8 cellular contexts compared by ENCODE assay signal in genomic region chr7:96321670-96322372, GRCh38. TPM values are rescaled to one million over a fixed set of nuclear protein-coding genes. Genes with fewer than 3 reads are reported as not detected.
DNase-seq lines count a peak whose midpoint lies in the region; ATAC-seq, FAIRE-seq and TF ChIP-seq lines count a peak whose summit lies in the region.

Gene SLC25A13 (minus strand): TSS chr7:96322098. CDS start chr7:96321956, 142 bp downstream.

- ATAC-seq in HG02642 (IDR thresholded peaks at IDR 0.05; ENCODE audit: poor library complexity, unreplicated experiment): peak; percentile 86
- ATAC-seq in right cardiac atrium: peak; percentile 99 to 100

- peak within 1 kb of the TSS; percentile 65 for H3K4me3 ChIP-seq in right cardiac atrium (ENCODE audit: low read length)
- peak within 1 kb of the TSS; percentile 87 for H3K4me3 ChIP-seq in rectal smooth muscle tissue (ENCODE audit: low read length)

- WGBS in right cardiac atrium: under 1% methylated on average over 66 of the region's 66 CpGs

- H3K27me3 ChIP-seq in right cardiac atrium (ENCODE audit: control insufficient read depth, insufficient read depth): no peaks in the 10 kb centered on the region
- no peaks in the 10 kb centered on the region for H3K27me3 ChIP-seq in rectal smooth muscle tissue (ENCODE audit: control insufficient read depth, insufficient read depth, low read length)

- H3K27ac ChIP-seq in angular gyrus (ENCODE audit: low read depth, low read length): peak within 1 kb of the TSS; percentile 89
- peak within 1 kb of the TSS; percentile 92 for H3K27ac ChIP-seq in right cardiac atrium (ENCODE audit: low read length)
- H3K27ac ChIP-seq in rectal smooth muscle tissue (ENCODE audit: low read depth, low read length): peak within 1 kb of the TSS; percentile 94

- intact Hi-C loops in right cardiac atrium (cut with DNase I): no loop called here

- TF ChIP-seq POLR2A in GM12892 (IDR thresholded peaks at IDR 0.05; ENCODE audit: low read depth, low read length): peak; percentile 74; the same call in 1 of the 2 replicates

- no peaks in the 10 kb centered on the region for H3K36me3 ChIP-seq in rectal smooth muscle tissue (ENCODE audit: control insufficient read depth, insufficient read depth, low read length)

- H3K4me1 ChIP-seq in right cardiac atrium (ENCODE audit: control insufficient read depth, insufficient read depth, low read length): peaks cover 4% of the 10 kb centered on the region
- H3K4me1 ChIP-seq in rectal smooth muscle tissue (ENCODE audit: control insufficient read depth, insufficient read depth, low read length): no peaks in the 10 kb centered on the region

- FAIRE-seq in GM12892 (lab: Jason Lieb, UNC): peak; percentile 92

- DNase-seq in GM12892 (ENCODE audit: insufficient read length): peak; percentile 83
- DNase-seq in NCI-H128 (lab: John Stamatoyannopoulos, UW; ENCODE audit: unreplicated experiment): peak; percentile 42
- DNase-seq in T-helper 2 cell: peak; percentile 33 to 77 (median 53)
- peak; percentile 95 to 98 (median 97) for DNase-seq in right cardiac atrium
- no peak for DNase-seq in NCI-H1048 (lab: John Stamatoyannopoulos, UW)

- H3K9me3 ChIP-seq in right cardiac atrium (ENCODE audit: control insufficient read depth, low read length): no peaks in the 10 kb centered on the region

- peak within 1 kb of the TSS; percentile 66 for H3K9ac ChIP-seq in rectal smooth muscle tissue (ENCODE audit: low read length)

RNA-seq across cellular contexts. Expression of gene SLC25A13, which starts in this region (rescaled TPM):
- polyA plus RNA-seq in GM12892 (2012; ENCODE audit: missing spikeins): 16.4 TPM
- 10 to 100 TPM; 10.8 to 23.3 (median 13.2) TPM for total RNA-seq in right cardiac atrium
- polyA plus RNA-seq in right cardiac atrium: 4.5 TPM
